ENCODE assay signal across 8 cellular contexts in the genomic region with DNA sequence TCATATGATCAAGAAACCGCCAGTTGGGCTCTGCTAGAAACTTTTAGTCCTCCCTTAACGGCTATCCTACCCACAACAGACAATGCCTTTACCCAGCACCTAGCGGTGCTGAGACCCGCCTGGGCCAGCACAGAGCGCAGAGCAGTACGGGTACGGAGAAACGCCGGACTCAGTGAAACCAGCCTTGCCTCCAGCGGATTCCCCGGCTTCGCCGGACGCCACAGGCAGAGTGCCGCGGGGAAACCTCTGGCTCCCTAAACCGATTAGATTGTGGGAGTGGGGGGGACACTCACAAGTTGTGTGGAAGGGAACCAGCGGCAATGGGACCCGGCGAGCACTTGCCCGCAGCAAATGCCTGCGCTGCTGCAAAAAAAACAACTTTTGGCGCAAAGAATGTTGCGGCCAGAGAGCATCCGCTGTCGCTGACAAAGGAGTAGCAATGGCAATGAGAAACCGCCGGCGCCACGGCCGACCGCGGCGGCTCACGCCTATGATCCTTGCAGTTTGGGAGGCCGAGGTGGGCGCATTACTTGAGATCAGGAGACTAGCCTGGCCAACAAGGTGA.
DNase-seq lines count a peak whose midpoint lies in the region; ATAC-seq and TF ChIP-seq lines count a peak whose summit lies in the region.

No MANE protein-coding gene starts in this region.

- H3K9me3 Mint-ChIP-seq in endothelial cell (ENCODE audit: unreplicated experiment) = no peaks in the 10 kb centered on the region

- peak overlapping the region; percentile 63 for H3K4me3 ChIP-seq in fibroblast of the aortic adventitia (ENCODE audit: low read depth, low read length)

- peak; percentile 26 for ATAC-seq in GM21381 (IDR thresholded peaks at IDR 0.05; ENCODE audit: unreplicated experiment)

- H3K27me3 Mint-ChIP-seq in endothelial cell (ENCODE audit: unreplicated experiment) = peaks cover 4% of the 10 kb centered on the region

- TF ChIP-seq CTCF in fibroblast of the aortic adventitia (IDR thresholded peaks at IDR 0.05; ENCODE audit: insufficient read depth, low read length) (no peak), endothelial cell (IDR thresholded peaks at IDR 0.05; ENCODE audit: unreplicated experiment) (no peak)

- H3K4me1 Mint-ChIP-seq in endothelial cell (ENCODE audit: unreplicated experiment) = no peaks in the 10 kb centered on the region

- no peak overlapping the region for H3K4me3 Mint-ChIP-seq in endothelial cell (ENCODE audit: unreplicated experiment)

- peaks cover 7% of the 10 kb centered on the region for H3K36me3 Mint-ChIP-seq in endothelial cell (ENCODE audit: low read depth, unreplicated experiment)

- H3K27ac Mint-ChIP-seq in endothelial cell (ENCODE audit: unreplicated experiment) = no peak overlapping the region

- DNase-seq in DMS153 (lab: John Stamatoyannopoulos, UW) (peak; percentile 71), Kasumi-1 (lab: John Stamatoyannopoulos, UW) (peak; percentile 59 to 64), activated T-cell treated with anti-CD3 and anti-CD28 coated beads for 1 hour (ENCODE audit: low read depth) (peak; percentile 30), fibroblast of the aortic adventitia (ENCODE audit: low read depth) (peak; percentile 59), NCI-H774 (lab: John Stamatoyannopoulos, UW) (no peak), endothelial cell (ENCODE audit: low spot score) (no peak)
- DNase-seq in stimulated activated CD4-positive, alpha-beta T cell treated with anti-CD3 and anti-CD28 coated beads, Interleukin-12 subunit alpha, Interleukin-12 subunit beta, amount 100 ng/mL, for 48 hours (ENCODE audit: low read depth in 2 of 3, low spot score in 1 of 3) = peak; percentile 18 to 43 (median 40)

Comparison
In these comparisons a context has a peak if more than half of its experiments do, and no peak if none do; other contexts are left out.
1. DNase-seq: peak in DMS153 (single experiment), Kasumi-1 (2 of 2), activated T-cell treated with anti-CD3 and anti-CD28 coated beads for 1 hour (single experiment), fibroblast of the aortic adventitia (single experiment) and stimulated activated CD4-positive, alpha-beta T cell treated with anti-CD3 and anti-CD28 coated beads, Interleukin-12 subunit alpha, Interleukin-12 subunit beta, amount 100 ng/mL, for 48 hours (3 of 3); none in NCI-H774 (single experiment) and endothelial cell (single experiment).